ENCODE assay signal across 25 cellular contexts in genomic region chr6:1586861-1587450, GRCh38. TPM values are rescaled to one million over a fixed set of nuclear protein-coding genes. Genes with fewer than 3 reads are reported as not detected.
A peak's percentile ranks its signal among the peaks of the same experiment; 100 is the strongest.
DNase-seq lines count a peak whose midpoint lies in the region; ATAC-seq, FAIRE-seq and TF ChIP-seq lines count a peak whose summit lies in the region.
"Had no signal": no experiment of that assay in that cellular context is flagged by ENCODE, and none has a peak within 500 bp of the region (broad histone marks: within the 10 kb centered on the region; RNA-seq: fewer than 3 reads in every experiment).

No MANE protein-coding gene starts in this region.

- H2BK5ac ChIP-seq in H1 (ENCODE audit: low read depth, low read length), result 0 out of 2 replicates have a peak overlapping the region, but pooled peaks have one; percentile 17

- no peaks in the 10 kb centered on the region for H3K36me3 Mint-ChIP-seq in WTC11
- H3K36me3 Mint-ChIP-seq: CD14-positive monocyte; CD8-positive, alpha-beta memory T cell had no signal

- no peak overlapping the region for H3K9ac ChIP-seq in H1 (replicated peaks in 1 of 4; ENCODE audit: extremely low read depth in 1 of 4, low read depth in 3 of 4, low read length in 3 of 4)

- H4K20me1 ChIP-seq in H1 (replicated peaks in 1 of 2; ENCODE audit: control insufficient read depth in 1 of 2, insufficient read depth in 2 of 2, low read length in 2 of 2), result peaks cover 0 to 3% of the 10 kb centered on the region in 2 experiments

- no peak for TF ChIP-seq RAD21 in H1 (IDR thresholded peaks at IDR 0.05 in 1 of 2, conservative IDR thresholded peaks at IDR 0.05 in 1 of 2; ENCODE audit: low read depth in 2 of 2, low read length in 2 of 2)

- TF ChIP-seq EP300 in H1 (IDR thresholded peaks at IDR 0.05; ENCODE audit: borderline replicate concordance in 1 of 2, low read depth in 2 of 2, low read length in 2 of 2) (no peak), suprapubic skin (IDR thresholded peaks at IDR 0.05) (no peak)

- no peaks in the 10 kb centered on the region for H3K79me2 ChIP-seq in H1 (ENCODE audit: control insufficient read depth in 1 of 2, insufficient read depth in 2 of 2, low read length in 2 of 2)

- H4K8ac ChIP-seq in H1 (ENCODE audit: extremely low read depth, insufficient read depth, low read length), result no peak overlapping the region

- ATAC-seq in WTC11, result no peak
- ATAC-seq in HG02885 (IDR thresholded peaks at IDR 0.05; ENCODE audit: poor library complexity, unreplicated experiment), result no peak
- ATAC-seq in HG02610 (IDR thresholded peaks at IDR 0.05; ENCODE audit: unreplicated experiment), result no peak

- H4K5ac ChIP-seq in H1 (ENCODE audit: insufficient read length, low read depth, low read length), result no peak overlapping the region

- H3K4me3 ChIP-seq in H1 (ENCODE audit: extremely low read depth in 1 of 4, insufficient read depth in 2 of 4, low read depth in 3 of 4, low read length in 4 of 4) (no peak overlapping the region), suprapubic skin (no peak overlapping the region)

- no peaks in the 10 kb centered on the region for H3K4me1 ChIP-seq in H1 (replicated peaks in 1 of 4; ENCODE audit: control insufficient read depth in 3 of 4, insufficient read depth in 4 of 4, low read length in 3 of 4)
- H3K4me1 ChIP-seq in suprapubic skin, result no peaks in the 10 kb centered on the region
- H3K4me1 ChIP-seq: BE2C had no signal

- H3K27me3 ChIP-seq in H1 (replicated peaks in 1 of 4; ENCODE audit: control insufficient read depth in 3 of 4, extremely low read depth in 1 of 4, insufficient read depth in 3 of 4, low read length in 3 of 4) (no peaks in the 10 kb centered on the region), suprapubic skin (peaks cover 22% of the 10 kb centered on the region)

- H3K4me1 Mint-ChIP-seq in WTC11, result no peaks in the 10 kb centered on the region
- H3K4me1 Mint-ChIP-seq: CD14-positive monocyte; CD8-positive, alpha-beta memory T cell had no signal

- no peak overlapping the region for H3K4me3 Mint-ChIP-seq in WTC11
- H3K4me3 Mint-ChIP-seq: CD14-positive monocyte; CD8-positive, alpha-beta memory T cell had no signal

- H3K27me3 Mint-ChIP-seq in WTC11 (ENCODE audit: low read depth), result no peaks in the 10 kb centered on the region

- H2BK120ac ChIP-seq in H1 (replicated peaks; ENCODE audit: low read depth, low read length), result no peak overlapping the region

- no peak overlapping the region for H2BK15ac ChIP-seq in H1 (ENCODE audit: low read length)

- H2AK5ac ChIP-seq in H1 (ENCODE audit: low read depth, low read length), result peak overlapping the region; percentile 95

- H3K56ac ChIP-seq in H1 (replicated peaks; ENCODE audit: insufficient read length, low read depth, low read length), result peak overlapping the region; percentile 17

- no peak overlapping the region for H3K27ac ChIP-seq in H1 (ENCODE audit: low read depth, low read length)
- peak overlapping the region; percentile 20 for H3K27ac ChIP-seq in suprapubic skin
- H3K27ac ChIP-seq: 22Rv1, RWPE1 had no signal

- no peak overlapping the region for H3K18ac ChIP-seq in H1 (ENCODE audit: extremely low read depth, low read length)

- H3K79me1 ChIP-seq in H1 (ENCODE audit: low read depth, low read length), result no peaks in the 10 kb centered on the region

- peaks cover 3% of the 10 kb centered on the region; the same call in 1 of the 2 replicates for H3K23me2 ChIP-seq in H1 (ENCODE audit: low read depth, low read length)

- H4K91ac ChIP-seq in H1 (replicated peaks; ENCODE audit: insufficient read length, low read length), result no peak overlapping the region

- no peak overlapping the region for H3K14ac ChIP-seq in H1 (ENCODE audit: insufficient read length)

- H3K9me3 ChIP-seq in H1 (ENCODE audit: insufficient read depth in 2 of 2, low read depth in 1 of 2, low read length in 1 of 2) (no peaks in the 10 kb centered on the region), suprapubic skin (no peaks in the 10 kb centered on the region)
- H3K9me3 ChIP-seq: BE2C had no signal

- 85% methylated on average over 5 of the region's 5 CpGs; no CpG with 5 or more reads in 1 of the 2 experiments for WGBS in H1 (ENCODE audit: extremely low coverage in 1 of 2, insufficient coverage in 1 of 2, insufficient read length in 1 of 2, insufficient replicate concordance in 2 of 2, low coverage in 1 of 2, low lambda C conversion rate in 2 of 2, missing lambda C conversion rate in 1 of 2), 2 experiments
- 63% methylated on average over 5 of the region's 5 CpGs for WGBS in suprapubic skin

- no peak overlapping the region for H3K4ac ChIP-seq in H1 (replicated peaks; ENCODE audit: insufficient read length, low read depth, low read length)

- peak; percentile 11 for DNase-seq in activated CD8-positive, alpha-beta memory T cell treated with anti-CD3 and anti-CD28 coated beads for 24 hours
- no peak for DNase-seq in activated CD8-positive, alpha-beta memory T cell treated with anti-CD3 and anti-CD28 coated beads, Interleukin-2, amount 50 U/mL, for 4 hours
- DNase-seq in WTC11 (ENCODE audit: low spot score) (no peak), H1 (ENCODE audit: low read depth in 1 of 2, low spot score in 2 of 2) (peak in 1 of 2 experiments; percentile 35), suprapubic skin (ENCODE audit: low spot score in 2 of 2) (peak in 1 of 2 donors; percentile 23), NCI-H2107 (lab: John Stamatoyannopoulos, UW) (no peak)
- DNase-seq: BE2C; CD8-positive, alpha-beta memory T cell; DMS 273 treated with DMSO at 0.1 percent for 48 hours; DMS79 treated with DMSO at 0.1 percent for 48 hours; GF-D8; H7; Kasumi-1; NCI-H1105; NCI-H146; NCI-H1930; NCI-H446; NCI-H69; SHP77 treated with DMSO at 0.1 percent for 48 hours had no signal

- no peak for TF ChIP-seq POLR2A in H1 (IDR thresholded peaks at IDR 0.05; ENCODE audit: control extremely low read depth in 1 of 2, low read depth in 2 of 2, low read length in 2 of 2)
- TF ChIP-seq POLR2A in suprapubic skin (IDR thresholded peaks at IDR 0.05), result no peak

- no peak overlapping the region for H2AFZ ChIP-seq in H1 (ENCODE audit: low read length)

- H3K9me3 Mint-ChIP-seq in WTC11, result 0 out of 2 replicates have a peak, but pooled peaks cover 4% of the 10 kb centered on the region
- H3K9me3 Mint-ChIP-seq: CD8-positive, alpha-beta memory T cell had no signal

- H2BK20ac ChIP-seq in H1 (ENCODE audit: low read length), result no peak overlapping the region

- H3K23ac ChIP-seq in H1 (ENCODE audit: insufficient read length), result no peak overlapping the region

- TF ChIP-seq CTCF in WTC11 (IDR thresholded peaks at IDR 0.05) (no peak), H1 (IDR thresholded peaks at IDR 0.05; ENCODE audit: control extremely low read depth in 1 of 3, insufficient read depth in 1 of 3, low read depth in 1 of 3, low read length in 3 of 3) (no peak), suprapubic skin (IDR thresholded peaks at IDR 0.05) (no peak)

- POLR2A ChIA-PET in WTC11 (lab: Charles Lee), result interaction anchor here (0.6 kb wide), 1 partner anchor 26 kb away, joined by 3 read pairs; no protein-coding TSS in a partner anchor
- POLR2A ChIA-PET in H1 (lab: Charles Lee; ENCODE audit: partially characterized antibody), result no interaction called here

- H2BK12ac ChIP-seq in H1 (ENCODE audit: low read depth, low read length), result peak overlapping the region; percentile 18; the same call in 1 of the 2 replicates

- H3K27ac Mint-ChIP-seq in WTC11, result peak overlapping the region; percentile 2; the same call in 1 of the 2 replicates
- H3K27ac Mint-ChIP-seq: CD14-positive monocyte had no signal

- no peaks in the 10 kb centered on the region for H3K36me3 ChIP-seq in H1 (ENCODE audit: control insufficient read depth in 2 of 4, insufficient read depth in 4 of 4, low read length in 3 of 4)
- H3K36me3 ChIP-seq in suprapubic skin, result no peaks in the 10 kb centered on the region
- H3K36me3 ChIP-seq: BE2C had no signal

- CTCF ChIA-PET in WTC11 (lab: Charles Lee) (interaction anchor here (0.6 to 0.7 kb wide), 3 partner anchors 32 to 688 kb away, joined by 3 to 5 read pairs (median 3); no protein-coding TSS in a partner anchor), H1 (lab: Charles Lee; ENCODE audit: partially characterized antibody) (interaction anchor here (1.1 kb wide), 1 partner anchor 9 kb away, joined by 3 read pairs; no protein-coding TSS in a partner anchor)

- H3K4me2 ChIP-seq in H1 (ENCODE audit: insufficient read depth in 1 of 2, low read depth in 2 of 2, low read length in 2 of 2), result no peak overlapping the region

- FAIRE-seq in H1 (lab: Jason Lieb, UNC), result no peak
- FAIRE-seq: GM12892 had no signal

TF ChIP-seq in WTC11, 78 proteins besides CTCF, POLR2A, EP300 and RAD21:
- no peak for TF ChIP-seq ESRRA (CRISPR knock-in tag; IDR thresholded peaks at IDR 0.05; ENCODE audit: borderline replicate concordance)

TF ChIP-seq in H1, 55 proteins besides CTCF, POLR2A, EP300 and RAD21:
- TF ChIP-seq, protein P1, sequence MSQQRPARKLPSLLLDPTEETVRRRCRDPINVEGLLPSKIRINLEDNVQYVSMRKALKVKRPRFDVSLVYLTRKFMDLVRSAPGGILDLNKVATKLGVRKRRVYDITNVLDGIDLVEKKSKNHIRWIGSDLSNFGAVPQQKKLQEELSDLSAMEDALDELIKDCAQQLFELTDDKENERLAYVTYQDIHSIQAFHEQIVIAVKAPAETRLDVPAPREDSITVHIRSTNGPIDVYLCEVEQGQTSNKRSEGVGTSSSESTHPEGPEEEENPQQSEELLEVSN (IDR thresholded peaks at IDR 0.05), result no peak

RNA-seq across cellular contexts. Expression of gene FOXC1, which starts 22.8 kb away (rescaled TPM):
- total RNA-seq in WTC11 (2021) (6.1 to 10.7 TPM (median 7.2 TPM) in 3 replicates), suprapubic skin (10 to 100 TPM; 14.5 to 35.8 (median 21.4) TPM)
- total RNA-seq in H1 (2021; fragmentation: NEBNext Ultra II Directional; extraction: Animal tissue kit (Norgen Biotek cat#: 25700)), result 0.13 and 0.22 TPM in 2 replicates
- polyA plus RNA-seq in H1 (2011; rRNA removed), result 0.05 TPM in 1 of 2 replicates, not detected in the other
- polyA plus RNA-seq in H1 (2011; cell fraction: cytosol; rRNA removed), result 0.09 TPM
- 0.03 TPM for polyA plus RNA-seq in H1 (2011; cell fraction: nucleus; rRNA removed)
- 0.05 to 0.07 TPM in 2 of 4 replicates, not detected in the others for polyA plus RNA-seq in H1 (2012, experiment 1 of 2)
- 0.13 TPM for polyA plus RNA-seq in H1 (2012, experiment 2 of 2)
- 0.10 TPM for polyA plus RNA-seq in H1 (2013, experiment 1 of 2)
- 0.06 TPM for polyA plus RNA-seq in H1 (2013, experiment 2 of 2)
- 0.10 TPM in 1 of 2 replicates, not detected in the other for polyA minus RNA-seq in H1 (2011; rRNA and poly(A)+ RNA removed)
- polyA minus RNA-seq in H1 (2011; cell fraction: cytosol; rRNA and poly(A)+ RNA removed), result not detected
- polyA minus RNA-seq in H1 (2011; cell fraction: nucleus; rRNA and poly(A)+ RNA removed), result 0.40 TPM
- total RNA-seq: CD8-positive, alpha-beta memory T cell had no signal
- polyA plus RNA-seq: CD14-positive monocyte; CD8-positive, alpha-beta memory T cell had no signal
